ENCODE assay signal across 12 cellular contexts in the genomic region with DNA sequence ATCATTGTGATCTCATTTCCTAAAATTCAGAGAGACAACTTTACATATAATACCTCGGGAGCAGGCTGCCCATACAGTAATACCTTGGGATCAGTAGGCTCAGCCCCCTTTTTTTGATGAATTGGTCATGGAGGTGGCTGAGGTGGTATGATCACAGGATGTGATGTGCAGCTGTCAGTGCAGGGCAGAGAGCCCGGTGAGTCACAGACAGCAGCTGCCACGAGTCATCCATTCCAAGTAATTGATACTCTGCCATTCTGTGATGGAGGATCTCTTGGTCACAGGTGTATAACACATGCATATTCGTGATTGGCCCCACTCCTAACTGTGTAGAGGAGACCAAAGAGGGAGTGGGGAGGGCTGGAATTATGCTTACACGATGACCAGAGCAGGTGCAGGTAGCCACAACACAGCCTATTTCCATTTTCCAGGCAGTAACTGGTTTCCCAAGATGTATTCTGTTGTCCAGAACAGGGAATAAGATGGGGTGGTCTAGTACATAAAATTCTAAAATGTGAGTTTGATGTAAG. TPM values are rescaled to one million over a fixed set of nuclear protein-coding genes. Genes with fewer than 3 reads are reported as not detected.
DNase-seq lines count a peak whose midpoint lies in the region; ATAC-seq lines count a peak whose summit lies in the region.
"Had no signal": no experiment of that assay in that cellular context is flagged by ENCODE, and none has a peak within 500 bp of the region (broad histone marks: within the 10 kb centered on the region; RNA-seq: fewer than 3 reads in every experiment).

No MANE protein-coding gene starts in this region.

- H3K27ac Mint-ChIP-seq in naive thymus-derived CD8-positive, alpha-beta T cell = no peak overlapping the region
- H3K27ac Mint-ChIP-seq: GM23338 had no signal

- intact Hi-C loops in sciatic nerve (cut with DNase I) = no loop called here

- POLR2A ChIA-PET in naive thymus-derived CD8-positive, alpha-beta T cell (lab: Charles Lee) = no interaction called here

- H3K36me3 Mint-ChIP-seq in naive thymus-derived CD8-positive, alpha-beta T cell = peaks cover 0 to 5% (median 1%) of the 10 kb centered on the region in 3 donors

- no peak overlapping the region for H3K4me3 Mint-ChIP-seq in naive thymus-derived CD8-positive, alpha-beta T cell
- H3K4me3 Mint-ChIP-seq: GM23338 had no signal

- H3K27me3 Mint-ChIP-seq in naive thymus-derived CD8-positive, alpha-beta T cell = peaks cover 0 to 4% (median 0%) of the 10 kb centered on the region in 5 donors

- ATAC-seq in naive thymus-derived CD8-positive, alpha-beta T cell = no peak
- ATAC-seq in sciatic nerve (no peak), HG03097 (IDR thresholded peaks at IDR 0.05; ENCODE audit: low FRiP score, unreplicated experiment) (no peak)
- ATAC-seq: GM23338 had no signal

- no peaks in the 10 kb centered on the region for H3K9me3 Mint-ChIP-seq in naive thymus-derived CD8-positive, alpha-beta T cell
- H3K9me3 Mint-ChIP-seq: GM23338 had no signal

- H3K4me1 Mint-ChIP-seq in naive thymus-derived CD8-positive, alpha-beta T cell = peaks cover 3 to 33% (median 16%) of the 10 kb centered on the region in 4 donors
- H3K4me1 Mint-ChIP-seq: GM23338 had no signal

- DNase-seq in activated CD8-positive, alpha-beta memory T cell treated with anti-CD3 and anti-CD28 coated beads, Interleukin-2, amount 50 U/mL, for 4 hours = peak; percentile 17
- DNase-seq in activated CD8-positive, alpha-beta memory T cell treated with anti-CD3 and anti-CD28 coated beads for 24 hours = no peak
- DNase-seq in NCI-H2107 (lab: John Stamatoyannopoulos, UW) (peak; percentile 64), sciatic nerve (ENCODE audit: low spot score) (no peak)
- peak; percentile 25 to 53 for DNase-seq in activated T-cell treated with anti-CD3 and anti-CD28 coated beads, Interleukin-2, amount 50 U/mL, for 48 hours
- DNase-seq in stimulated activated CD8-positive, alpha-beta memory T cell treated with anti-CD3 and anti-CD28 coated beads, Interleukin-4, amount 100 ng/mL, for 48 hours = peak; percentile 52
- DNase-seq in naive thymus-derived CD8-positive, alpha-beta T cell = no peak
- DNase-seq: cerebellar nuclear complex, Peyer's patch, thyroid gland had no signal

RNA-seq across cellular contexts. Expression of a gene that starts 14.1 kb away (rescaled TPM):
- total RNA-seq in naive thymus-derived CD8-positive, alpha-beta T cell = 10 to 100 TPM; 42.9 to 46.6 TPM
- 10 to 100 TPM; 11.1 to 18.2 (median 13.7) TPM for polyA plus RNA-seq in naive thymus-derived CD8-positive, alpha-beta T cell
- total RNA-seq in sciatic nerve = 17.4 TPM

Comparison
In these comparisons a context has a peak if more than half of its experiments do, and no peak if none do; other contexts are left out.
1. DNase-seq: peak in activated CD8-positive, alpha-beta memory T cell treated with anti-CD3 and anti-CD28 coated beads, Interleukin-2, amount 50 U/mL, for 4 hours (single experiment), NCI-H2107 (single experiment), activated T-cell treated with anti-CD3 and anti-CD28 coated beads, Interleukin-2, amount 50 U/mL, for 48 hours (2 of 2) and stimulated activated CD8-positive, alpha-beta memory T cell treated with anti-CD3 and anti-CD28 coated beads, Interleukin-4, amount 100 ng/mL, for 48 hours (single experiment); none in activated CD8-positive, alpha-beta memory T cell treated with anti-CD3 and anti-CD28 coated beads for 24 hours (single experiment), naive thymus-derived CD8-positive, alpha-beta T cell (0 of 10) and sciatic nerve (single experiment).